15 cellular contexts compared by ENCODE assay signal in the genomic region with DNA sequence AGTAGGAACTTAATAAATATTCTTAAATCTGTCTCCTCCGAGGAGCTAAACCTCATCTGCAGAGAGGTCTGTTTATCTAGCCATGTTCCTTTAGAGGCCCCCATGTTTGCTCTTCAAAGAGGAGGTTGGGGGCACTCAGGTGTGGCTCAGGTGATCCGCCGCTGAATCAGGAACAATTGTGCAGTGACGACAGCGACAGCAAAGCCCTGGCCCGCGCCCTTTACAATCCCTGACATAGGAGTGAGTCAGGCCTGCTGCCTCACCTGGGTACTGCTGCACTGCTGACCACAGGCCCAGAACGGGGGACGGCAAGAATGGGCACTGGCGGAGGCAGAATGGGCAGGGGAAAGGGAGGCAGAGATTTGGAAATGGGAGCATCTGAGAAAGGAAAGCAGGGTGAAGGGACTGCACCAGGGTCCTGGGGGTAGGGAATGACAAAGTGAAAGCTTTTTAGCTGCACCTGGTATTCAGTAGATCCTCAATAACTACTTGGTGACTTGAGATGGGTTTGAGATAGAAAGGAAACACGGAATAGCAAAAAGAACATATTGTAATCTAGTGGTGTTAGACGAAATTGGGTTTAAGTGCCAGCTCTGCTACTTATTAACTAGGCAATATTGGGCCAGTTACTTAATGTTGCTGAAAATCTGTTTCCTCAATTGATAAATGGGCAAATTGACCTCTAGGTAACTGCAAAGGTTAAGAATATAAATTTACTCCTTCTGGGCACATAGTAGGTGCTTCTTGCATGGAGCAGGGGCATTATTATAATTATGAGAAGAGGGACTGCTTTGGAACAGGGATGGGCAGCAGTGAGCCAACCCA. TPM values are rescaled to one million over a fixed set of nuclear protein-coding genes. Genes with fewer than 3 reads are reported as not detected.
DNase-seq lines count a peak whose midpoint lies in the region; ATAC-seq, FAIRE-seq and TF ChIP-seq lines count a peak whose summit lies in the region.
"Had no signal": no experiment of that assay in that cellular context is flagged by ENCODE, and none has a peak within 500 bp of the region (broad histone marks: within the 10 kb centered on the region; RNA-seq: fewer than 3 reads in every experiment).

No MANE protein-coding gene starts in this region.

- DNase-seq in Daoy (ENCODE audit: low read depth) (peak; percentile 76), SJSA1 (ENCODE audit: low read depth in 1 of 2, low spot score in 2 of 2) (no peak), keratinocyte (ENCODE audit: low read depth, low spot score) (peak; percentile 86), sciatic nerve (ENCODE audit: low spot score) (peak; percentile 60), nucleus accumbens (lab: John Stamatoyannopoulos, UW) (no peak)
- DNase-seq in CD8-positive, alpha-beta T cell = no peak
- no peak for DNase-seq in activated CD4-positive, alpha-beta T cell treated with anti-CD3 and anti-CD28 coated beads for 4 hours
- DNase-seq: activated CD4-positive, alpha-beta T cell treated with anti-CD3 and anti-CD28 coated beads for 36 hours; CD4-positive, alpha-beta memory T cell; endodermal cell; NCI-H2227 treated with DMSO at 0.1 percent for 48 hours; Right ventricle myocardium superior had no signal

- no peak overlapping the region for H2AFZ ChIP-seq in keratinocyte (ENCODE audit: control insufficient read depth, low read length)

- H3K36me3 Mint-ChIP-seq in CD8-positive, alpha-beta T cell = no peaks in the 10 kb centered on the region
- H3K36me3 Mint-ChIP-seq: activated naive CD4-positive, alpha-beta T cell treated with anti-CD3 and anti-CD28 coated beads, Interleukin-2, amount 50 U/mL, for 72 hours; CD4-positive, alpha-beta memory T cell; IgD-negative memory B cell had no signal

- H3K4me3 Mint-ChIP-seq in CD8-positive, alpha-beta T cell = no peak overlapping the region
- H3K4me3 Mint-ChIP-seq: activated CD4-positive, alpha-beta T cell treated with anti-CD3 and anti-CD28 coated beads for 36 hours; CD4-positive, alpha-beta memory T cell; endodermal cell; IgD-negative memory B cell had no signal

- no peaks in the 10 kb centered on the region for H3K9me3 ChIP-seq in SJSA1 (replicated peaks)
- no peaks in the 10 kb centered on the region for H3K9me3 ChIP-seq in keratinocyte (ENCODE audit: control insufficient read depth, low read depth, low read length)
- no peaks in the 10 kb centered on the region for H3K9me3 ChIP-seq in CD8-positive, alpha-beta T cell (ENCODE audit: low read length)

- H3K27me3 Mint-ChIP-seq in CD8-positive, alpha-beta T cell (ENCODE audit: low read depth) = no peaks in the 10 kb centered on the region
- H3K27me3 Mint-ChIP-seq: activated CD4-positive, alpha-beta T cell treated with anti-CD3 and anti-CD28 coated beads for 36 hours; CD4-positive, alpha-beta memory T cell had no signal

- peaks cover 7% of the 10 kb centered on the region for H3K4me1 Mint-ChIP-seq in CD8-positive, alpha-beta T cell (ENCODE audit: low read depth)

- peak overlapping the region; percentile 79 for H3K4me2 ChIP-seq in keratinocyte (ENCODE audit: control insufficient read depth, extremely low read depth, insufficient read depth, low read depth, low read length)

- no peaks in the 10 kb centered on the region for H3K36me3 ChIP-seq in SJSA1
- no peaks in the 10 kb centered on the region for H3K36me3 ChIP-seq in keratinocyte (ENCODE audit: control insufficient read depth in 2 of 2, extremely low read depth in 1 of 2, insufficient read depth in 2 of 2, low read length in 2 of 2)
- H3K36me3 ChIP-seq in CD8-positive, alpha-beta T cell (ENCODE audit: insufficient read depth, low read length) = no peaks in the 10 kb centered on the region

- H3K4me3 ChIP-seq in SJSA1 = no peak overlapping the region
- H3K4me3 ChIP-seq in keratinocyte (ENCODE audit: control insufficient read depth in 2 of 3, extremely low read depth in 1 of 3, insufficient read depth in 2 of 3, low read depth in 1 of 3, low read length in 3 of 3) = peak overlapping the region in 2 of 3 experiments; percentile 11 to 41
- no peak overlapping the region for H3K4me3 ChIP-seq in CD8-positive, alpha-beta T cell (ENCODE audit: low read depth, low read length)

- dilution Hi-C loops in keratinocyte (cut with MboI; ENCODE audit: extremely low pct_ligation_motif_present, low sequenced_read_pairs) = no loop called here

- no peaks in the 10 kb centered on the region for H3K27me3 ChIP-seq in SJSA1 (replicated peaks)
- H3K27me3 ChIP-seq in keratinocyte (ENCODE audit: control insufficient read depth, extremely low read depth, insufficient read depth, low read length) = no peaks in the 10 kb centered on the region
- H3K27me3 ChIP-seq in CD8-positive, alpha-beta T cell (ENCODE audit: insufficient read depth, low read length) = no peaks in the 10 kb centered on the region

- H3K4me1 ChIP-seq in SJSA1 (replicated peaks) (peaks cover 83% of the 10 kb centered on the region), keratinocyte (ENCODE audit: control insufficient read depth, extremely low read depth, insufficient read depth, low read length) (peaks cover 78% of the 10 kb centered on the region)
- no peaks in the 10 kb centered on the region for H3K4me1 ChIP-seq in CD8-positive, alpha-beta T cell (ENCODE audit: insufficient read depth, low read length)

- peak overlapping the region; percentile 84 for H3K9ac ChIP-seq in keratinocyte (ENCODE audit: control insufficient read depth, extremely low read depth, insufficient read depth, low read length)

- peak in 1 of 3 experiments; percentile 0 for TF ChIP-seq CTCF in keratinocyte (optimal IDR thresholded peaks at IDR 0.05 in 1 of 3, IDR thresholded peaks at IDR 0.05 in 1 of 3, conservative IDR thresholded peaks at IDR 0.05 in 1 of 3; ENCODE audit: extremely low read depth in 1 of 3, insufficient read depth in 2 of 3, low read length in 3 of 3)
- TF ChIP-seq CTCF in CD8-positive, alpha-beta T cell (IDR thresholded peaks at IDR 0.05) = no peak

- H3K79me2 ChIP-seq in keratinocyte (ENCODE audit: control insufficient read depth, insufficient read depth, low read length) = no peaks in the 10 kb centered on the region

- no peak for ATAC-seq in sciatic nerve
- ATAC-seq in GM19452 (IDR thresholded peaks at IDR 0.05; ENCODE audit: unreplicated experiment) = no peak
- ATAC-seq in CD8-positive, alpha-beta T cell = no peak
- ATAC-seq: activated CD4-positive, alpha-beta T cell treated with anti-CD3 and anti-CD28 coated beads for 36 hours had no signal

- POLR2A ChIA-PET in CD8-positive, alpha-beta T cell (lab: Charles Lee) = no interaction called here

- FAIRE-seq in keratinocyte (lab: Jason Lieb, UNC) = peak; percentile 49

- CTCF ChIA-PET in CD8-positive, alpha-beta T cell (lab: Charles Lee) = no interaction called here

- no peaks in the 10 kb centered on the region for H3K9me1 ChIP-seq in keratinocyte (ENCODE audit: control insufficient read depth, extremely low read depth, insufficient read depth, low read length)

- H4K20me1 ChIP-seq in keratinocyte (ENCODE audit: control insufficient read depth, extremely low read depth, insufficient read depth, low read length) = no peaks in the 10 kb centered on the region

- intact Hi-C loops in sciatic nerve (cut with DNase I) = loop anchor here (5.0 kb wide), 1 partner anchor 73 kb away; no protein-coding TSS in a partner anchor
- intact Hi-C loops in CD8-positive, alpha-beta T cell (cut with DNase I, micrococcal nuclease) = no loop called here

- no peak overlapping the region for H3K27ac Mint-ChIP-seq in CD8-positive, alpha-beta T cell
- H3K27ac Mint-ChIP-seq: activated CD4-positive, alpha-beta T cell treated with anti-CD3 and anti-CD28 coated beads for 36 hours; endodermal cell had no signal

- no peaks in the 10 kb centered on the region for H3K9me3 Mint-ChIP-seq in CD8-positive, alpha-beta T cell
- H3K9me3 Mint-ChIP-seq: activated naive CD4-positive, alpha-beta T cell treated with anti-CD3 and anti-CD28 coated beads, Interleukin-2, amount 50 U/mL, for 72 hours; CD4-positive, alpha-beta memory T cell; endodermal cell; IgD-negative memory B cell had no signal

- H3K27ac ChIP-seq in SJSA1 (peak overlapping the region; percentile 57), keratinocyte (ENCODE audit: control insufficient read depth, insufficient read depth, low read length) (peak overlapping the region; percentile 98)
- no peak overlapping the region for H3K27ac ChIP-seq in CD8-positive, alpha-beta T cell (ENCODE audit: low read depth, low read length)

RNA-seq across cellular contexts. Expression of a gene that starts 5.4 kb away (rescaled TPM):
- 344 and 350 TPM in 2 replicates for total RNA-seq in Daoy (2014; rRNA removed; shearing (Covaris generic))
- 119 and 139 TPM in 2 replicates for total RNA-seq in SJSA1 (2014; rRNA removed; shearing (Covaris generic))
- 171 to 289 TPM (median 277 TPM) in 3 replicates for polyA plus RNA-seq in keratinocyte
- polyA plus RNA-seq in keratinocyte (2011; ENCODE audit: low read depth) = 212 TPM
- 139 and 176 TPM in 2 replicates for polyA plus RNA-seq in keratinocyte (2011; cell fraction: cytosol; rRNA removed)
- 516 and 549 TPM in 2 replicates for polyA plus RNA-seq in keratinocyte (2011; cell fraction: nucleus; rRNA removed)
- polyA plus RNA-seq in keratinocyte (2012; ENCODE audit: low replicate concordance) = 226 and 373 TPM in 2 replicates
- 46.6 to 116 TPM (median 58.4 TPM) in 3 replicates for polyA minus RNA-seq in keratinocyte
- 239 TPM for polyA minus RNA-seq in keratinocyte (2011; cell fraction: cytosol; rRNA and poly(A)+ RNA removed)
- polyA minus RNA-seq in keratinocyte (2011; cell fraction: nucleus; rRNA and poly(A)+ RNA removed) = 82.4 and 85.6 TPM in 2 replicates
- total RNA-seq in sciatic nerve = 40.7 TPM
- total RNA-seq in CD8-positive, alpha-beta T cell = 1 to 10 TPM; 9.7 to 9.9 TPM

RNA-seq across cellular contexts. Expression of a gene that starts 7.3 kb away (rescaled TPM):
- total RNA-seq in Daoy (2014; rRNA removed; shearing (Covaris generic)) = 370 and 430 TPM in 2 replicates
- 200 and 254 TPM in 2 replicates for total RNA-seq in SJSA1 (2014; rRNA removed; shearing (Covaris generic))
- polyA plus RNA-seq in keratinocyte = 21.6 to 23.8 TPM (median 22.1 TPM) in 3 replicates
- 52.5 TPM for polyA plus RNA-seq in keratinocyte (2011; ENCODE audit: low read depth)
- 14.9 and 21.3 TPM in 2 replicates for polyA plus RNA-seq in keratinocyte (2011; cell fraction: cytosol; rRNA removed)
- 21.6 and 22.0 TPM in 2 replicates for polyA plus RNA-seq in keratinocyte (2011; cell fraction: nucleus; rRNA removed)
- polyA plus RNA-seq in keratinocyte (2012; ENCODE audit: low replicate concordance) = 19.5 and 22.0 TPM in 2 replicates
- polyA minus RNA-seq in keratinocyte = 23.2 to 52.7 TPM (median 25.6 TPM) in 3 replicates
- 16.3 TPM for polyA minus RNA-seq in keratinocyte (2011; cell fraction: cytosol; rRNA and poly(A)+ RNA removed)
- polyA minus RNA-seq in keratinocyte (2011; cell fraction: nucleus; rRNA and poly(A)+ RNA removed) = 14.8 and 19.5 TPM in 2 replicates
- total RNA-seq in sciatic nerve = 172 TPM
- total RNA-seq in CD8-positive, alpha-beta T cell = 10 to 100 TPM; 27.5 to 27.8 TPM

RNA-seq across cellular contexts. Expression of a gene that starts 29.6 kb away (rescaled TPM):
- 1,353 and 1,355 TPM in 2 replicates for total RNA-seq in Daoy (2014; rRNA removed; shearing (Covaris generic))
- 1,157 and 1,642 TPM in 2 replicates for total RNA-seq in SJSA1 (2014; rRNA removed; shearing (Covaris generic))
- 1,010 to 1,517 TPM (median 1,159 TPM) in 3 replicates for polyA plus RNA-seq in keratinocyte
- 84.6 TPM for polyA plus RNA-seq in keratinocyte (2011; ENCODE audit: low read depth)
- 1,081 and 1,086 TPM in 2 replicates for polyA plus RNA-seq in keratinocyte (2011; cell fraction: cytosol; rRNA removed)
- 643 and 747 TPM in 2 replicates for polyA plus RNA-seq in keratinocyte (2011; cell fraction: nucleus; rRNA removed)
- polyA plus RNA-seq in keratinocyte (2012; ENCODE audit: low replicate concordance) = 276 and 1,138 TPM in 2 replicates
- 1,680 to 1,870 TPM (median 1,801 TPM) in 3 replicates for polyA minus RNA-seq in keratinocyte
- 842 TPM for polyA minus RNA-seq in keratinocyte (2011; cell fraction: cytosol; rRNA and poly(A)+ RNA removed)
- polyA minus RNA-seq in keratinocyte (2011; cell fraction: nucleus; rRNA and poly(A)+ RNA removed) = 371 and 465 TPM in 2 replicates
- total RNA-seq in sciatic nerve = 292 TPM
- 10 to 100 TPM; 61.3 to 63.1 TPM for total RNA-seq in CD8-positive, alpha-beta T cell

RNA-seq across cellular contexts. Expression of a gene that starts 32.7 kb away (rescaled TPM):
- total RNA-seq in Daoy (2014; rRNA removed; shearing (Covaris generic)) = 12.6 and 21.9 TPM in 2 replicates
- total RNA-seq in SJSA1 (2014; rRNA removed; shearing (Covaris generic)) = 8.4 and 8.6 TPM in 2 replicates
- 4.2 to 10.0 TPM (median 6.9 TPM) in 3 replicates for polyA plus RNA-seq in keratinocyte
- 2.8 TPM for polyA plus RNA-seq in keratinocyte (2011; ENCODE audit: low read depth)
- polyA plus RNA-seq in keratinocyte (2011; cell fraction: cytosol; rRNA removed) = 5.3 TPM in 2 replicates
- polyA plus RNA-seq in keratinocyte (2011; cell fraction: nucleus; rRNA removed) = 25.1 and 29.9 TPM in 2 replicates
- 5.5 and 41.2 TPM in 2 replicates for polyA plus RNA-seq in keratinocyte (2012; ENCODE audit: low replicate concordance)
- 5.6 to 43.2 TPM (median 10.2 TPM) in 3 replicates for polyA minus RNA-seq in keratinocyte
- polyA minus RNA-seq in keratinocyte (2011; cell fraction: cytosol; rRNA and poly(A)+ RNA removed) = 4.2 TPM
- 9.6 and 14.6 TPM in 2 replicates for polyA minus RNA-seq in keratinocyte (2011; cell fraction: nucleus; rRNA and poly(A)+ RNA removed)
- 43.2 TPM for total RNA-seq in sciatic nerve
- total RNA-seq in CD8-positive, alpha-beta T cell = 10 to 100 TPM; 38.9 to 48.8 TPM

RNA-seq across cellular contexts. Expression of a gene that starts 59.0 kb away (rescaled TPM):
- 7.5 and 7.8 TPM in 2 replicates for total RNA-seq in Daoy (2014; rRNA removed; shearing (Covaris generic))
- total RNA-seq in SJSA1 (2014; rRNA removed; shearing (Covaris generic)) = 6.8 and 10.0 TPM in 2 replicates
- polyA plus RNA-seq in keratinocyte = 2.7 to 17.8 TPM (median 7.0 TPM) in 3 replicates
- not detected for polyA plus RNA-seq in keratinocyte (2011; ENCODE audit: low read depth)
- polyA plus RNA-seq in keratinocyte (2011; cell fraction: cytosol; rRNA removed) = 7.1 and 7.7 TPM in 2 replicates
- 7.6 and 8.5 TPM in 2 replicates for polyA plus RNA-seq in keratinocyte (2011; cell fraction: nucleus; rRNA removed)
- polyA plus RNA-seq in keratinocyte (2012; ENCODE audit: low replicate concordance) = 3.8 and 17.2 TPM in 2 replicates
- polyA minus RNA-seq in keratinocyte = 6.0 to 32.4 TPM (median 11.8 TPM) in 3 replicates
- 9.2 TPM for polyA minus RNA-seq in keratinocyte (2011; cell fraction: cytosol; rRNA and poly(A)+ RNA removed)
- polyA minus RNA-seq in keratinocyte (2011; cell fraction: nucleus; rRNA and poly(A)+ RNA removed) = 1.9 and 3.2 TPM in 2 replicates
- total RNA-seq in sciatic nerve = 11.0 TPM
- 1 to 10 TPM; 1.5 to 2.0 TPM for total RNA-seq in CD8-positive, alpha-beta T cell

Comparison
In these comparisons a context has a peak if more than half of its experiments do, and no peak if none do; other contexts are left out.
1. DNase-seq: peak in Daoy (single experiment), keratinocyte (single experiment) and sciatic nerve (single experiment); none in SJSA1 (0 of 2), nucleus accumbens (0 of 56), CD8-positive, alpha-beta T cell (0 of 7) and activated CD4-positive, alpha-beta T cell treated with anti-CD3 and anti-CD28 coated beads for 4 hours (0 of 2).
2. H3K4me3 ChIP-seq: peak in keratinocyte (2 of 3); none in SJSA1 (single experiment) and CD8-positive, alpha-beta T cell (single experiment).